8 cellular contexts compared by ENCODE assay signal in genomic region chr1:234980657-234981396, GRCh38.
A peak's percentile ranks its signal among the peaks of the same experiment; 100 is the strongest.
DNase-seq lines count a peak whose midpoint lies in the region; ATAC-seq lines count a peak whose summit lies in the region.

No MANE protein-coding gene starts in this region.

- ATAC-seq in HG02642 (IDR thresholded peaks at IDR 0.05; ENCODE audit: poor library complexity, unreplicated experiment) = peak; percentile 44

- WGBS in urinary bladder = 38% methylated on average over 18 of the region's 18 CpGs

- H3K4me3 ChIP-seq in urinary bladder (ENCODE audit: low read depth, low read length) = no peak overlapping the region

- H3K36me3 ChIP-seq in urinary bladder (ENCODE audit: insufficient read depth) = no peaks in the 10 kb centered on the region

- peaks cover 3% of the 10 kb centered on the region for H3K4me1 ChIP-seq in urinary bladder (ENCODE audit: insufficient read depth)

- DNase-seq in EH (ENCODE audit: low read depth) (peak; percentile 97), SIG-M5 (lab: John Stamatoyannopoulos, UW) (peak; percentile 100), activated gamma-delta T cell treated with Interleukin-2 at 50 U/mL for 16 hours (peak; percentile 45), glomerular endothelial cell (ENCODE audit: extremely low read depth, low read depth, low spot score) (peak; percentile 89), pulmonary artery endothelial cell (ENCODE audit: low read depth, low spot score) (peak; percentile 94), inferior parietal cortex (ENCODE audit: extremely low spot score) (no peak)

- H3K27ac ChIP-seq in urinary bladder (ENCODE audit: low read depth) = peak overlapping the region; percentile 72
